ENCODE assay signal across 18 cellular contexts in genomic region chr2:37291680-37292079, GRCh38. TPM values are rescaled to one million over a fixed set of nuclear protein-coding genes. Genes with fewer than 3 reads are reported as not detected.
DNase-seq lines count a peak whose midpoint lies in the region; ATAC-seq and TF ChIP-seq lines count a peak whose summit lies in the region.
"Had no signal": no experiment of that assay in that cellular context is flagged by ENCODE, and none has a peak within 500 bp of the region (broad histone marks: within the 10 kb centered on the region; RNA-seq: fewer than 3 reads in every experiment).

No MANE protein-coding gene starts in this region.

- H3K4me2 ChIP-seq in MM.1S (ENCODE audit: low read depth, low read length): no peak overlapping the region
- H3K4me2 ChIP-seq: GM23338 had no signal

- no peak overlapping the region for H3K4me3 Mint-ChIP-seq in activated B cell treated with CpG ODN at 0.5 μM for 24 hours
- no peak overlapping the region for H3K4me3 Mint-ChIP-seq in memory B cell
- H3K4me3 Mint-ChIP-seq: B cell; CD4-positive, alpha-beta memory T cell; GM23338 had no signal

- H3K27me3 ChIP-seq in A673 (replicated peaks; ENCODE audit: insufficient read depth, low read depth, low read length, poor library complexity) (no peaks in the 10 kb centered on the region), MM.1S (replicated peaks; ENCODE audit: insufficient read depth, low read length) (no peaks in the 10 kb centered on the region)

- POLR2A ChIA-PET in A673 (lab: Charles Lee; ENCODE audit: low non-redundant PET) (no interaction called here), activated B cell treated with CpG ODN at 0.5 μM for 24 hours (lab: Charles Lee) (interaction anchor here (0.6 to 0.7 kb wide), 2 partner anchors 28 to 99 kb away, joined by 3 read pairs; no protein-coding TSS in a partner anchor)

- H3K36me3 ChIP-seq in A673 (ENCODE audit: insufficient read depth, low read length, poor library complexity, severe bottlenecking) (peaks cover 10% of the 10 kb centered on the region), MM.1S (replicated peaks; ENCODE audit: insufficient read depth, low read length) (peaks cover 26% of the 10 kb centered on the region; the same call in 1 of the 2 replicates)

- CTCF ChIA-PET in A673 (lab: Charles Lee): no interaction called here
- CTCF ChIA-PET in activated B cell treated with CpG ODN at 0.5 μM for 24 hours (lab: Charles Lee): interaction anchor here (0.6 kb wide), 1 partner anchor 122 kb away, joined by 3 read pairs; no protein-coding TSS in a partner anchor

- peaks cover 31% of the 10 kb centered on the region for H3K4me1 Mint-ChIP-seq in activated B cell treated with CpG ODN at 0.5 μM for 24 hours
- peaks cover 16% of the 10 kb centered on the region for H3K4me1 Mint-ChIP-seq in memory B cell
- H3K4me1 Mint-ChIP-seq: GM23338 had no signal

- no peak overlapping the region for H2AFZ ChIP-seq in MM.1S (ENCODE audit: low read length)
- H2AFZ ChIP-seq: GM23338 had no signal

- H3K79me2 ChIP-seq in MM.1S (ENCODE audit: low read length): peaks cover 100% of the 10 kb centered on the region

- peaks cover 57% of the 10 kb centered on the region for H3F3A ChIP-seq in MM.1S (ENCODE audit: insufficient read depth, low read length)

- H3K27ac Mint-ChIP-seq in activated B cell treated with CpG ODN at 0.5 μM for 24 hours (peak overlapping the region; percentile 0), memory B cell (peak overlapping the region; percentile 75)
- H3K27ac Mint-ChIP-seq: B cell, GM23338 had no signal

- no peaks in the 10 kb centered on the region for H3K27me3 Mint-ChIP-seq in activated B cell treated with CpG ODN at 0.5 μM for 24 hours
- no peaks in the 10 kb centered on the region for H3K27me3 Mint-ChIP-seq in memory B cell
- H3K27me3 Mint-ChIP-seq: B cell; CD4-positive, alpha-beta memory T cell had no signal

- H4K20me1 ChIP-seq in MM.1S (ENCODE audit: insufficient read depth, low read length): peaks cover 62% of the 10 kb centered on the region

- no peaks in the 10 kb centered on the region for H3K9me3 Mint-ChIP-seq in activated B cell treated with CpG ODN at 0.5 μM for 24 hours
- no peaks in the 10 kb centered on the region for H3K9me3 Mint-ChIP-seq in memory B cell
- H3K9me3 Mint-ChIP-seq: GM23338 had no signal

- intact Hi-C loops in A673 (cut with micrococcal nuclease; ENCODE audit: unreplicated experiment) (no loop called here), activated B cell treated with CpG ODN at 0.5 μM for 24 hours (cut with micrococcal nuclease) (no loop called here)

- H3K4me3 ChIP-seq in A673 (ENCODE audit: low read depth, low read length, poor library complexity, severe bottlenecking): no peak overlapping the region
- no peak overlapping the region for H3K4me3 ChIP-seq in MM.1S (ENCODE audit: low read length)
- H3K4me3 ChIP-seq: GM23338 had no signal

- H3K27ac ChIP-seq in A673 (ENCODE audit: low read depth, low read length, poor library complexity, severe bottlenecking) (no peak overlapping the region), MM.1S (ENCODE audit: low read length) (peak overlapping the region; percentile 1; the same call in 1 of the 2 replicates)

- TF ChIP-seq CTCF in A673 (conservative IDR thresholded peaks at IDR 0.05; ENCODE audit: low read depth, low read length) (no peak), MM.1S (IDR thresholded peaks at IDR 0.05; ENCODE audit: low read length) (no peak), activated B cell treated with CpG ODN at 0.5 μM for 24 hours (IDR thresholded peaks at IDR 0.05) (no peak)

- H3K36me3 Mint-ChIP-seq in activated B cell treated with CpG ODN at 0.5 μM for 24 hours (ENCODE audit: low read depth) (peaks cover 48% of the 10 kb centered on the region), memory B cell (peaks cover 21% of the 10 kb centered on the region)

- H3K9me3 ChIP-seq in A673 (ENCODE audit: low read depth, low read length, poor library complexity, severe bottlenecking) (no peaks in the 10 kb centered on the region), MM.1S (replicated peaks; ENCODE audit: insufficient read depth, low read length) (no peaks in the 10 kb centered on the region)

- H3K4me1 ChIP-seq in A673 (ENCODE audit: insufficient read depth, low read length, poor library complexity, severe bottlenecking): no peaks in the 10 kb centered on the region
- H3K4me1 ChIP-seq in MM.1S (ENCODE audit: low read length): peaks cover 28% of the 10 kb centered on the region

- ATAC-seq in activated B cell treated with CpG ODN at 0.5 μM for 24 hours (ENCODE audit: low read depth): no peak
- no peak for ATAC-seq in memory B cell (ENCODE audit: low read depth)
- ATAC-seq in GM19463 (IDR thresholded peaks at IDR 0.05; ENCODE audit: unreplicated experiment): no peak
- ATAC-seq: GM23338 had no signal

- no peak overlapping the region for H3K9ac ChIP-seq in MM.1S (ENCODE audit: low read length)

- BruUV-seq in A673 (replicated peaks; lab: Mats Ljungman, UMichigan): TSS peak; percentile 15

- DNase-seq in A673 (ENCODE audit: low spot score) (no peak), MM.1S (no peak), activated B cell treated with CpG ODN at 0.5 μM for 24 hours (no peak), memory B cell (ENCODE audit: low spot score in 2 of 2) (no peak), NCI-H1436 (lab: John Stamatoyannopoulos, UW) (no peak), dedifferentiated amniotic fluid mesenchymal stem cell (ENCODE audit: extremely low spot score) (no peak)
- DNase-seq: 8988T; ACHN; C1 segment of cervical spinal cord; CD4-positive, alpha-beta memory T cell; COR-L47; DMS153; DMS79 treated with DMSO at 0.1 percent for 48 hours; EL; H7 had no signal

- H3K9me2 ChIP-seq in MM.1S (replicated peaks; ENCODE audit: insufficient read depth, low read length): no peaks in the 10 kb centered on the region

RNA-seq across cellular contexts. Expression of gene PRKD3, which starts 33.0 kb away (rescaled TPM):
- total RNA-seq in A673 (2021) (53.1 and 54.9 TPM in 2 replicates), activated B cell treated with CpG ODN at 0.5 μM for 24 hours (73.0 and 82.5 TPM in 2 replicates)

RNA-seq across cellular contexts. Expression of gene QPCT, which starts 52.8 kb away (rescaled TPM):
- 2.2 and 4.2 TPM in 2 replicates for total RNA-seq in A673 (2021)
- 1.9 and 2.1 TPM in 2 replicates for total RNA-seq in activated B cell treated with CpG ODN at 0.5 μM for 24 hours
